Comparison of ENCODE assay signal across 2 cellular contexts in the genomic region with DNA sequence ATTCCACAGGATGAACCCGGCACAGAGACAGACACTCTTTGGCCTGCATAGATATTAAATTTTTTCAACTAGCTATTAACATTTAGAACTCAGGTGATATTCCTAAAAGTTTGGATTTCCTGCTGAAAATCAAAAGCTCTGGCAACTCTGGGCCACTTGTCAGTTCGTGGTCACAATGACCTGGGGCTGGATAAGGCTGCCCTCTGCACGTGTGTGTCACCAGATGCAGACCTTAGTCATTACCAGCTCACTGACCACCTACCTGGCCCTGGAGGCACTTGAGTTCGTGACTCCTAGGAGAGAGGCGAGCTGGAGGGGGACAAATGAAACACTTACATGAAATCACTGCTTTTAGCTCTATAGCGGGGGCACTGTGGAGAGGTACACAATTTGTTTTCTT.
TF ChIP-seq lines count a peak whose summit lies in the region.

No MANE protein-coding gene starts in this region.

TF ChIP-seq in A549, 52 proteins besides CTCF, POLR2A, EP300 and RAD21:
- TF ChIP-seq HMGXB4 (CRISPR knock-in tag; IDR thresholded peaks at IDR 0.05; ENCODE audit: borderline replicate concordance), result no peak
- TF ChIP-seq, protein P1, sequence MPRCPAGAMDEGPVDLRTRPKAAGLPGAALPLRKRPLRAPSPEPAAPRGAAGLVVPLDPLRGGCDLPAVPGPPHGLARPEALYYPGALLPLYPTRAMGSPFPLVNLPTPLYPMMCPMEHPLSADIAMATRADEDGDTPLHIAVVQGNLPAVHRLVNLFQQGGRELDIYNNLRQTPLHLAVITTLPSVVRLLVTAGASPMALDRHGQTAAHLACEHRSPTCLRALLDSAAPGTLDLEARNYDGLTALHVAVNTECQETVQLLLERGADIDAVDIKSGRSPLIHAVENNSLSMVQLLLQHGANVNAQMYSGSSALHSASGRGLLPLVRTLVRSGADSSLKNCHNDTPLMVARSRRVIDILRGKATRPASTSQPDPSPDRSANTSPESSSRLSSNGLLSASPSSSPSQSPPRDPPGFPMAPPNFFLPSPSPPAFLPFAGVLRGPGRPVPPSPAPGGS (IDR thresholded peaks at IDR 0.05), result no peak
- no peak for TF ChIP-seq TP53 (CRISPR knock-in tag; IDR thresholded peaks at IDR 0.05)
- TF ChIP-seq FOSB (CRISPR knock-in tag; IDR thresholded peaks at IDR 0.05), result no peak
- TF ChIP-seq MAX (IDR thresholded peaks at IDR 0.05), result no peak
- no peak for TF ChIP-seq EHMT2 (IDR thresholded peaks at IDR 0.05; ENCODE audit: low read depth)
- no peak for TF ChIP-seq PHF8 (IDR thresholded peaks at IDR 0.05; ENCODE audit: borderline replicate concordance, low read depth)
- TF ChIP-seq MYC (IDR thresholded peaks at IDR 0.05; ENCODE audit: borderline replicate concordance, low read length), result no peak
- TF ChIP-seq MAZ (IDR thresholded peaks at IDR 0.05; ENCODE audit: borderline replicate concordance, low read depth, low read length), result no peak
- TF ChIP-seq ZSCAN20 (CRISPR knock-in tag; IDR thresholded peaks at IDR 0.05), result no peak
- TF ChIP-seq ZNF302 (CRISPR knock-in tag; IDR thresholded peaks at IDR 0.05), result no peak
- TF ChIP-seq, protein P2, sequence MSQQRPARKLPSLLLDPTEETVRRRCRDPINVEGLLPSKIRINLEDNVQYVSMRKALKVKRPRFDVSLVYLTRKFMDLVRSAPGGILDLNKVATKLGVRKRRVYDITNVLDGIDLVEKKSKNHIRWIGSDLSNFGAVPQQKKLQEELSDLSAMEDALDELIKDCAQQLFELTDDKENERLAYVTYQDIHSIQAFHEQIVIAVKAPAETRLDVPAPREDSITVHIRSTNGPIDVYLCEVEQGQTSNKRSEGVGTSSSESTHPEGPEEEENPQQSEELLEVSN (IDR thresholded peaks at IDR 0.05; ENCODE audit: borderline replicate concordance, low read depth), result no peak
- no peak for TF ChIP-seq ZC3H11A (IDR thresholded peaks at IDR 0.05)
- TF ChIP-seq POLR2AphosphoS2 (conservative IDR thresholded peaks at IDR 0.05; ENCODE audit: low read length), result no peak
- TF ChIP-seq CEBPB (IDR thresholded peaks at IDR 0.05), result no peak
- TF ChIP-seq CBX8 (IDR thresholded peaks at IDR 0.05), result no peak
- TF ChIP-seq FOXS1 (CRISPR knock-in tag; IDR thresholded peaks at IDR 0.05), result no peak
- TF ChIP-seq HDAC2 (IDR thresholded peaks at IDR 0.05), result no peak
- TF ChIP-seq ZFP36 (IDR thresholded peaks at IDR 0.05; ENCODE audit: borderline replicate concordance, partially characterized antibody), result no peak
- TF ChIP-seq CHD2 (IDR thresholded peaks at IDR 0.05; ENCODE audit: low read length, partially characterized antibody), result no peak

TF ChIP-seq in HCT116, 20 proteins besides CTCF, POLR2A, EP300 and RAD21 (continued from another document):
- TF ChIP-seq, protein P3, sequence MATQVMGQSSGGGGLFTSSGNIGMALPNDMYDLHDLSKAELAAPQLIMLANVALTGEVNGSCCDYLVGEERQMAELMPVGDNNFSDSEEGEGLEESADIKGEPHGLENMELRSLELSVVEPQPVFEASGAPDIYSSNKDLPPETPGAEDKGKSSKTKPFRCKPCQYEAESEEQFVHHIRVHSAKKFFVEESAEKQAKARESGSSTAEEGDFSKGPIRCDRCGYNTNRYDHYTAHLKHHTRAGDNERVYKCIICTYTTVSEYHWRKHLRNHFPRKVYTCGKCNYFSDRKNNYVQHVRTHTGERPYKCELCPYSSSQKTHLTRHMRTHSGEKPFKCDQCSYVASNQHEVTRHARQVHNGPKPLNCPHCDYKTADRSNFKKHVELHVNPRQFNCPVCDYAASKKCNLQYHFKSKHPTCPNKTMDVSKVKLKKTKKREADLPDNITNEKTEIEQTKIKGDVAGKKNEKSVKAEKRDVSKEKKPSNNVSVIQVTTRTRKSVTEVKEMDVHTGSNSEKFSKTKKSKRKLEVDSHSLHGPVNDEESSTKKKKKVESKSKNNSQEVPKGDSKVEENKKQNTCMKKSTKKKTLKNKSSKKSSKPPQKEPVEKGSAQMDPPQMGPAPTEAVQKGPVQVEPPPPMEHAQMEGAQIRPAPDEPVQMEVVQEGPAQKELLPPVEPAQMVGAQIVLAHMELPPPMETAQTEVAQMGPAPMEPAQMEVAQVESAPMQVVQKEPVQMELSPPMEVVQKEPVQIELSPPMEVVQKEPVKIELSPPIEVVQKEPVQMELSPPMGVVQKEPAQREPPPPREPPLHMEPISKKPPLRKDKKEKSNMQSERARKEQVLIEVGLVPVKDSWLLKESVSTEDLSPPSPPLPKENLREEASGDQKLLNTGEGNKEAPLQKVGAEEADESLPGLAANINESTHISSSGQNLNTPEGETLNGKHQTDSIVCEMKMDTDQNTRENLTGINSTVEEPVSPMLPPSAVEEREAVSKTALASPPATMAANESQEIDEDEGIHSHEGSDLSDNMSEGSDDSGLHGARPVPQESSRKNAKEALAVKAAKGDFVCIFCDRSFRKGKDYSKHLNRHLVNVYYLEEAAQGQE (IDR thresholded peaks at IDR 0.05; ENCODE audit: low read depth), result no peak
- TF ChIP-seq ATF3 (IDR thresholded peaks at IDR 0.05) (no peak), TCF7L2 (IDR thresholded peaks at IDR 0.05; ENCODE audit: borderline replicate concordance, extremely low read depth, insufficient read depth, insufficient read length) (no peak), POLR2AphosphoS5 (IDR thresholded peaks at IDR 0.05; ENCODE audit: low read depth, low read length) (no peak), JUND (IDR thresholded peaks at IDR 0.05) (no peak), ZNF274 (IDR thresholded peaks at IDR 0.05; ENCODE audit: low read depth, low read length) (no peak), CEBPB (IDR thresholded peaks at IDR 0.05; ENCODE audit: low read depth) (no peak), ZBTB33 (IDR thresholded peaks at IDR 0.05; ENCODE audit: extremely low read depth, insufficient replicate concordance, low read length) (no peak), MAX (IDR thresholded peaks at IDR 0.05) (no peak)
